9 cellular contexts compared by ENCODE assay signal in the genomic region with DNA sequence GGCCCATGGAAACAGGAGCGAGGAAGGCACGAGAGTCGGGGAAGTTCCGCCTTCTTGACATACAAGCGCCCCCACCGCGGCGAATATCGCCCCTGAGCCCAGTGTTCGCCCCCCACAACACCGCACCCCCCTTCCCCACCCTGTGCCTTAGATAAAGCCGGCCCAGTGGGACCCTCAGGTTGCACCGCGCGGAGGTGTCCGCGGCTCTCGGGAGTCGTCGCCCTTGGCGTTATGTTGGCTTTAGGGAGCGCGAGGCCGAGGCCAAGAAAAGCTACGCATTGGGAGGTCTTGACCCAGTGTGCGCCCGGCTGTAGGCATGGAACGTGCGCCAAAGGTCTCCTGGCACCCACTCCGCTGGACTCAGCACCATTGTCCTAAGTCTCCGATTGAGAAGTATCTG. TPM values are rescaled to one million over a fixed set of nuclear protein-coding genes. Genes with fewer than 3 reads are reported as not detected.
DNase-seq lines count a peak whose midpoint lies in the region; TF ChIP-seq lines count a peak whose summit lies in the region.
"Had no signal": no experiment of that assay in that cellular context is flagged by ENCODE, and none has a peak within 500 bp of the region (broad histone marks: within the 10 kb centered on the region; RNA-seq: fewer than 3 reads in every experiment).

No MANE protein-coding gene starts in this region.

- peaks cover 36% of the 10 kb centered on the region for H3K9me3 Mint-ChIP-seq in activated CD4-positive, alpha-beta T cell treated with anti-CD3 and anti-CD28 coated beads, Interleukin-2, amount 10 ng/mL, durations not matched to agents 24 days and 14 days
- H3K9me3 Mint-ChIP-seq in mesothelial cell of epicardium = peaks cover 55% of the 10 kb centered on the region

- no peaks in the 10 kb centered on the region for H3K27me3 ChIP-seq in dorsolateral prefrontal cortex
- no peaks in the 10 kb centered on the region for H3K27me3 ChIP-seq in tibial nerve
- H3K27me3 ChIP-seq: BLaER1 had no signal

- WGBS in tibial nerve, 2 donors = 14 to 15% methylated on average over 24 to 31 of the region's 31 CpGs

- H3K4me3 ChIP-seq in dorsolateral prefrontal cortex (peak overlapping the region; percentile 64 to 100 (median 84)), tibial nerve (peak overlapping the region; percentile 41 to 68 (median 64))
- H3K4me3 ChIP-seq: BLaER1 had no signal

- H3K4me3 Mint-ChIP-seq in activated CD4-positive, alpha-beta T cell treated with anti-CD3 and anti-CD28 coated beads, Interleukin-2, amount 10 ng/mL, durations not matched to agents 24 days and 14 days = peak overlapping the region; percentile 97
- peak overlapping the region; percentile 84 for H3K4me3 Mint-ChIP-seq in mesothelial cell of epicardium

- TF ChIP-seq POLR2A in tibial nerve (IDR thresholded peaks at IDR 0.05) = no peak

- H3K36me3 ChIP-seq in tibial nerve = peaks cover 1 to 37% (median 17%) of the 10 kb centered on the region in 3 donors
- H3K36me3 ChIP-seq: BLaER1 had no signal

- TF ChIP-seq CTCF in dorsolateral prefrontal cortex (IDR thresholded peaks at IDR 0.05 in 54 of 56, conservative IDR thresholded peaks at IDR 0.05 in 2 of 56; ENCODE audit: low read depth in 1 of 56, partially characterized antibody in 56 of 56) (peak in 1 of 56 donors; percentile 1), mesothelial cell of epicardium (IDR thresholded peaks at IDR 0.05; ENCODE audit: unreplicated experiment) (no peak), tibial nerve (IDR thresholded peaks at IDR 0.05) (no peak)

- H3K4me1 ChIP-seq in tibial nerve = peaks cover 0 to 21% (median 11%) of the 10 kb centered on the region in 4 donors
- H3K4me1 ChIP-seq: BLaER1 had no signal

- no peaks in the 10 kb centered on the region for H3K27me3 Mint-ChIP-seq in activated CD4-positive, alpha-beta T cell treated with anti-CD3 and anti-CD28 coated beads, Interleukin-2, amount 10 ng/mL, durations not matched to agents 24 days and 14 days
- peaks cover 50% of the 10 kb centered on the region for H3K27me3 Mint-ChIP-seq in mesothelial cell of epicardium (ENCODE audit: low read depth)

- H3K27ac ChIP-seq in dorsolateral prefrontal cortex (peak overlapping the region in 55 of 59 donors; percentile 29 to 93 (median 82)), tibial nerve (peak overlapping the region; percentile 29 to 95 (median 85))
- H3K27ac ChIP-seq: BLaER1 had no signal

- peaks cover 41% of the 10 kb centered on the region for H3K36me3 Mint-ChIP-seq in activated CD4-positive, alpha-beta T cell treated with anti-CD3 and anti-CD28 coated beads, Interleukin-2, amount 10 ng/mL, durations not matched to agents 24 days and 14 days (ENCODE audit: low read depth)
- H3K36me3 Mint-ChIP-seq in mesothelial cell of epicardium = peaks cover 45% of the 10 kb centered on the region

- peak overlapping the region; percentile 97 for H3K27ac Mint-ChIP-seq in activated CD4-positive, alpha-beta T cell treated with anti-CD3 and anti-CD28 coated beads, Interleukin-2, amount 10 ng/mL, durations not matched to agents 24 days and 14 days
- peak overlapping the region; percentile 94 for H3K27ac Mint-ChIP-seq in mesothelial cell of epicardium

- H3K9me3 ChIP-seq in tibial nerve = peaks cover 0 to 41% (median 16%) of the 10 kb centered on the region in 4 donors

- no peak for DNase-seq in activated CD4-positive, alpha-beta T cell treated with anti-CD3 and anti-CD28 coated beads, Interleukin-2, amount 10 ng/mL, durations not matched to agents 24 days and 14 days
- no peak for DNase-seq in activated CD4-positive, alpha-beta T cell treated with anti-CD3 and anti-CD28 coated beads for 1 hour
- DNase-seq in dorsolateral prefrontal cortex (peak in 1 of 10 donors; percentile 15), mesothelial cell of epicardium (ENCODE audit: low spot score in 2 of 2, unreplicated experiment in 2 of 2) (no peak), tibial nerve (ENCODE audit: low spot score in 2 of 2) (no peak), activated gamma-delta T cell (lab: John Stamatoyannopoulos, UW) (no peak), NCI-H1092 (lab: John Stamatoyannopoulos, UW) (no peak)
- DNase-seq in central memory CD4-positive, alpha-beta T cell = no peak

- H3K4me1 Mint-ChIP-seq in activated CD4-positive, alpha-beta T cell treated with anti-CD3 and anti-CD28 coated beads, Interleukin-2, amount 10 ng/mL, durations not matched to agents 24 days and 14 days = peaks cover 21% of the 10 kb centered on the region
- peaks cover 13% of the 10 kb centered on the region for H3K4me1 Mint-ChIP-seq in mesothelial cell of epicardium

- intact Hi-C loops in activated CD4-positive, alpha-beta T cell treated with anti-CD3 and anti-CD28 coated beads, Interleukin-2, amount 10 ng/mL, durations not matched to agents 24 days and 14 days (cut with micrococcal nuclease) = loop anchor here (1.0 kb wide), 7 partner anchors 11 to 162 kb away; a partner anchor contains a TSS
- intact Hi-C loops in dorsolateral prefrontal cortex (cut with DNase I) = loop anchor here (2.0 to 5.0 kb wide), 2 partner anchors 32 to 33 kb away; a partner anchor contains a TSS

- TF ChIP-seq EP300 in tibial nerve (IDR thresholded peaks at IDR 0.05) = no peak

RNA-seq across cellular contexts. Expression of a gene that starts 0.6 kb away (rescaled TPM):
- total RNA-seq in activated CD4-positive, alpha-beta T cell treated with anti-CD3 and anti-CD28 coated beads, Interleukin-2, amount 10 ng/mL, durations not matched to agents 24 days and 14 days = 3.6 and 3.8 TPM in 2 replicates
- total RNA-seq in dorsolateral prefrontal cortex (10 to 100 TPM in 108 of 120 experiments, 1 to 10 TPM in 12; 7.3 to 19.7 (median 13.0) TPM), mesothelial cell of epicardium (4.2 to 4.8 TPM (median 4.4 TPM) in 3 replicates), tibial nerve (10 to 100 TPM in 2 of 4 donors, 1 to 10 TPM in 2; 5.0 to 12.6 (median 8.2) TPM)

RNA-seq across cellular contexts. Expression of a gene that starts 10.9 kb away (rescaled TPM):
- 14.4 and 15.2 TPM in 2 replicates for total RNA-seq in activated CD4-positive, alpha-beta T cell treated with anti-CD3 and anti-CD28 coated beads, Interleukin-2, amount 10 ng/mL, durations not matched to agents 24 days and 14 days
- total RNA-seq in dorsolateral prefrontal cortex (10 to 100 TPM in 117 of 120 experiments, 1 to 10 TPM in 3; 9.1 to 22.5 (median 14.5) TPM), mesothelial cell of epicardium (8.0 to 8.8 TPM (median 8.2 TPM) in 3 replicates), tibial nerve (10 to 100 TPM; 13.6 to 23.4 (median 15.5) TPM)

RNA-seq across cellular contexts. Expression of a gene that starts 26.3 kb away (rescaled TPM):
- total RNA-seq in activated CD4-positive, alpha-beta T cell treated with anti-CD3 and anti-CD28 coated beads, Interleukin-2, amount 10 ng/mL, durations not matched to agents 24 days and 14 days = 13.6 and 14.7 TPM in 2 replicates
- total RNA-seq in dorsolateral prefrontal cortex (10 to 100 TPM; 14.9 to 30.1 (median 21.4) TPM), mesothelial cell of epicardium (12.1 to 13.4 TPM (median 12.6 TPM) in 3 replicates), tibial nerve (10 to 100 TPM; 23.6 to 33.5 (median 30.2) TPM)

RNA-seq across cellular contexts. Expression of a gene that starts 32.1 kb away (rescaled TPM):
- total RNA-seq in activated CD4-positive, alpha-beta T cell treated with anti-CD3 and anti-CD28 coated beads, Interleukin-2, amount 10 ng/mL, durations not matched to agents 24 days and 14 days = 17.4 and 17.7 TPM in 2 replicates
- total RNA-seq in dorsolateral prefrontal cortex (10 to 100 TPM; 11.0 to 25.3 (median 18.1) TPM), mesothelial cell of epicardium (12.0 to 16.4 TPM (median 15.3 TPM) in 3 replicates), tibial nerve (10 to 100 TPM; 16.4 to 24.6 (median 20.9) TPM)

RNA-seq across cellular contexts. Expression of a gene that starts 35.6 kb away (rescaled TPM):
- total RNA-seq in activated CD4-positive, alpha-beta T cell treated with anti-CD3 and anti-CD28 coated beads, Interleukin-2, amount 10 ng/mL, durations not matched to agents 24 days and 14 days = 6.3 and 6.8 TPM in 2 replicates
- total RNA-seq in dorsolateral prefrontal cortex (10 to 100 TPM in 117 of 120 experiments, 1 to 10 TPM in 3; 9.0 to 21.1 (median 14.3) TPM), mesothelial cell of epicardium (17.3 to 18.0 TPM (median 17.4 TPM) in 3 replicates), tibial nerve (10 to 100 TPM; 18.4 to 31.6 (median 26.2) TPM)
